Comparison of ENCODE assay signal across 8 cellular contexts in the genomic region with DNA sequence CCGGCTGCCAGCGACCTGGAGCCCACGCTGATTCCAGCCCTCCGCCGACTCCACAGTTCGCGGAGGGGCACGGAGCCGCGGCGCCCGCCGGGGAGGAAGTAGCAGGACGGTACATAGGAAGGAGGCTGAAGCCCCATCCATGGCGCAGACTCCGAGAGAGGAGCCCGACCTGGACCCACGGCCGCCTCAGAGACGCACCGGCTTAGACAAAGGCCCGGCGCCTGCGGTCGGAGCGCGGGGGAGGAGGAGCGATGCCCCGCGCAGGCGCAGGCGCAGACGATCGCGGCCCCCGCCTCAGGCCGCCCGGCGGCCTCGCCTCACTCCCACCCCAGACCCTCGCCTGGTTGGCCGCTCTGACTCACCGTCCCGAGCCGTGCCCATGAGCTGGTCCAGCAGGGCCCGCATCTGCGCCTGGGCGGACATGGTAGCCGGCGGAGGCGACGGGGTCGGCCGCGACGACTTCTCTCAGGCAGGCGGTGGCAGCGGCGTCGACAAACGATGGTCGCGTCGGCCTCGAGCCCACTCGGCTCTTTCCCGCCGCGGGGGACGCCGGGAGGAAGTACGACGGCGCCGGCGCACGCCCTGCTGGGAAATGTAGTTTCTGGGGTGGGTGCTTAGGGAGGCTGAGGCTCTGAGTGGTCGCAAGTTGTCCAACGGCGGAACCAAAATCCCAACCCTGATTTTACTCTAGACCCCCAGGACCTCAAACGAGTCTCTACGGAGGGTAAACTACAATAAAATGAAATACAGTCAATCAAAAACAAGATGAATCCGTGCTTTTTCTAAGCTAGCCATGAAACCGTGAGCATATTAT. TPM values are rescaled to one million over a fixed set of nuclear protein-coding genes. Genes with fewer than 3 reads are reported as not detected.
DNase-seq lines count a peak whose midpoint lies in the region; ATAC-seq and TF ChIP-seq lines count a peak whose summit lies in the region.

A gene with protein sequence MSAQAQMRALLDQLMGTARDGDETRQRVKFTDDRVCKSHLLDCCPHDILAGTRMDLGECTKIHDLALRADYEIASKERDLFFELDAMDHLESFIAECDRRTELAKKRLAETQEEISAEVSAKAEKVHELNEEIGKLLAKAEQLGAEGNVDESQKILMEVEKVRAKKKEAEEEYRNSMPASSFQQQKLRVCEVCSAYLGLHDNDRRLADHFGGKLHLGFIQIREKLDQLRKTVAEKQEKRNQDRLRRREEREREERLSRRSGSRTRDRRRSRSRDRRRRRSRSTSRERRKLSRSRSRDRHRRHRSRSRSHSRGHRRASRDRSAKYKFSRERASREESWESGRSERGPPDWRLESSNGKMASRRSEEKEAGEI (minus strand): TSS at position 533 of the 814 bp plus-strand sequence. CDS start 110 bp downstream, at position 423.

- H3K27ac Mint-ChIP-seq in Caco-2 (ENCODE audit: unreplicated experiment) = peak within 1 kb of the TSS; percentile 90
- peak within 1 kb of the TSS; percentile 89 for H3K27ac Mint-ChIP-seq in endothelial cell (ENCODE audit: unreplicated experiment)
- H3K27ac Mint-ChIP-seq in mesothelial cell of epicardium = peak within 1 kb of the TSS; percentile 95

- BruUV-seq in Caco-2 (replicated peaks; lab: Mats Ljungman, UMichigan) = TSS peak; percentile 96

- H3K36me3 ChIP-seq in Caco-2 (ENCODE audit: control insufficient read depth, insufficient read depth, low read length) (peaks cover 1% of the 10 kb centered on the region), HUES6 (ENCODE audit: control insufficient read depth, insufficient read depth, low read length) (peaks cover 40% of the 10 kb centered on the region), OCI-LY1 (ENCODE audit: insufficient read depth, low read length) (peaks cover 40% of the 10 kb centered on the region)

- CTCF ChIA-PET in Caco-2 (lab: Charles Lee) = interaction anchor here (2.8 kb wide), 1 partner anchor 124 kb away, joined by 16 read pairs; no protein-coding TSS in a partner anchor

- H3K4me1 ChIP-seq in Caco-2 (no peaks in the 10 kb centered on the region), HUES6 (ENCODE audit: control insufficient read depth, insufficient read depth, low read length) (no peaks in the 10 kb centered on the region), OCI-LY1 (ENCODE audit: insufficient read depth, low read length, severe bottlenecking) (peaks cover 30% of the 10 kb centered on the region)

- DNase-seq in Caco-2 (peak; percentile 82 to 91), endothelial cell (ENCODE audit: low spot score) (peak; percentile 91), mesothelial cell of epicardium (ENCODE audit: low spot score in 2 of 2, unreplicated experiment in 2 of 2) (peak; percentile 78 to 92)
- peak; percentile 94 for DNase-seq in activated CD8-positive, alpha-beta memory T cell treated with anti-CD3 and anti-CD28 coated beads, Interleukin-2, amount 50 U/mL, for 48 hours
- peak; percentile 82 to 85 for DNase-seq in stimulated activated CD8-positive, alpha-beta memory T cell treated with anti-CD3 and anti-CD28 coated beads, Interleukin-15, amount 100 ng/mL, for 48 hours (ENCODE audit: low read depth in 2 of 2)

- peak; percentile 83 for ATAC-seq in GM21390 (IDR thresholded peaks at IDR 0.05; ENCODE audit: unreplicated experiment)

- H3K9me2 ChIP-seq in OCI-LY1 (ENCODE audit: low read depth, low read length) = no peaks in the 10 kb centered on the region

- peak within 1 kb of the TSS; percentile 93 for H3K4me3 ChIP-seq in Caco-2 (ENCODE audit: low read depth, low read length)
- H3K4me3 ChIP-seq in HUES6 (ENCODE audit: low read depth, low read length) = peak within 1 kb of the TSS; percentile 89
- peak within 1 kb of the TSS; percentile 93 for H3K4me3 ChIP-seq in OCI-LY1 (ENCODE audit: low read depth, low read length, poor library complexity, severe bottlenecking)

- H3K4me2 ChIP-seq in OCI-LY1 (ENCODE audit: low read length) = peak within 1 kb of the TSS; percentile 83

- peak within 1 kb of the TSS; percentile 92 for H3K27ac ChIP-seq in HUES6 (ENCODE audit: low read depth, low read length)
- H3K27ac ChIP-seq in OCI-LY1 (ENCODE audit: low read depth, low read length, poor library complexity, severe bottlenecking) = peak within 1 kb of the TSS; percentile 26

- H3K9me3 ChIP-seq in Caco-2 (no peaks in the 10 kb centered on the region), HUES6 (ENCODE audit: control insufficient read depth, insufficient read depth, low read depth, low read length) (no peaks in the 10 kb centered on the region), OCI-LY1 (ENCODE audit: low read length) (no peaks in the 10 kb centered on the region)

- POLR2A ChIA-PET in Caco-2 (lab: Charles Lee) = interaction anchor here (0.8 to 2.0 kb wide), 3 partner anchors 10 to 176 kb away, joined by 3 to 8 read pairs (median 5); a partner anchor contains a TSS

- H3K79me2 ChIP-seq in OCI-LY1 (ENCODE audit: insufficient read depth, low read length) = peaks cover 32% of the 10 kb centered on the region

- intact Hi-C loops in Caco-2 (cut with micrococcal nuclease; ENCODE audit: unreplicated experiment) = loop anchor here (5.0 kb wide), 1 partner anchor 123 kb away; a partner anchor contains a TSS

- H3K27me3 ChIP-seq in Caco-2 (replicated peaks; ENCODE audit: control insufficient read depth, insufficient read depth, low read length) (no peaks in the 10 kb centered on the region), HUES6 (ENCODE audit: control insufficient read depth, insufficient read depth, low read length) (no peaks in the 10 kb centered on the region), OCI-LY1 (ENCODE audit: insufficient read depth, low read length) (no peaks in the 10 kb centered on the region)

- H3K9ac ChIP-seq in HUES6 (ENCODE audit: low read length) (peak within 1 kb of the TSS; percentile 98), OCI-LY1 (ENCODE audit: low read length) (peak within 1 kb of the TSS; percentile 95)

- H3F3A ChIP-seq in OCI-LY1 (ENCODE audit: insufficient read depth, low read length) = no peaks in the 10 kb centered on the region

- H3K36me3 Mint-ChIP-seq in Caco-2 (ENCODE audit: insufficient read depth, unreplicated experiment) (peaks cover 52% of the 10 kb centered on the region), endothelial cell (ENCODE audit: low read depth, unreplicated experiment) (peaks cover 15% of the 10 kb centered on the region), mesothelial cell of epicardium (peaks cover 16% of the 10 kb centered on the region)

- H3K9me3 Mint-ChIP-seq in Caco-2 (ENCODE audit: unreplicated experiment) (no peaks in the 10 kb centered on the region), endothelial cell (ENCODE audit: unreplicated experiment) (no peaks in the 10 kb centered on the region), mesothelial cell of epicardium (no peaks in the 10 kb centered on the region)

- H2AFZ ChIP-seq in OCI-LY1 (ENCODE audit: low read length) = peak within 1 kb of the TSS; percentile 97

- H3K27me3 Mint-ChIP-seq in Caco-2 (ENCODE audit: insufficient read depth, unreplicated experiment) (no peaks in the 10 kb centered on the region), endothelial cell (ENCODE audit: unreplicated experiment) (peaks cover 3% of the 10 kb centered on the region), mesothelial cell of epicardium (ENCODE audit: low read depth) (no peaks in the 10 kb centered on the region)

- TF ChIP-seq CTCF in Caco-2 (IDR thresholded peaks at IDR 0.05; ENCODE audit: insufficient read depth in 1 of 2, low read depth in 1 of 2, low read length in 1 of 2, severe bottlenecking in 1 of 2, unreplicated experiment in 1 of 2) (no peak), OCI-LY1 (IDR thresholded peaks at IDR 0.05; ENCODE audit: low read length) (no peak), endothelial cell (IDR thresholded peaks at IDR 0.05; ENCODE audit: unreplicated experiment) (no peak), mesothelial cell of epicardium (IDR thresholded peaks at IDR 0.05; ENCODE audit: unreplicated experiment) (no peak)

- H4K20me1 ChIP-seq in OCI-LY1 (ENCODE audit: insufficient read depth, low read length) = no peaks in the 10 kb centered on the region

- H3K4me1 Mint-ChIP-seq in Caco-2 (ENCODE audit: low read depth, unreplicated experiment) (peaks cover 6% of the 10 kb centered on the region), endothelial cell (ENCODE audit: unreplicated experiment) (peaks cover 10% of the 10 kb centered on the region), mesothelial cell of epicardium (peaks cover 24% of the 10 kb centered on the region)

- peak within 1 kb of the TSS; percentile 90 for H3K4me3 Mint-ChIP-seq in Caco-2 (ENCODE audit: unreplicated experiment)
- peak within 1 kb of the TSS; percentile 97 for H3K4me3 Mint-ChIP-seq in endothelial cell (ENCODE audit: unreplicated experiment)
- peak within 1 kb of the TSS; percentile 93 for H3K4me3 Mint-ChIP-seq in mesothelial cell of epicardium

RNA-seq across cellular contexts. Expression of the gene that starts here (rescaled TPM):
- total RNA-seq in Caco-2 (2022) (80.7 and 86.1 TPM in 2 replicates), endothelial cell (ENCODE audit: unreplicated experiment) (92.2 TPM), mesothelial cell of epicardium (191 to 203 TPM (median 193 TPM) in 3 replicates)

Comparison
In these comparisons a context has a peak if more than half of its experiments do, and no peak if none do; other contexts are left out.
1. Peak in every context shown above with its lines: DNase-seq, ATAC-seq, H3K4me3 ChIP-seq and H3K27ac ChIP-seq.